ENCODE assay signal across 7 cellular contexts in the genomic region with DNA sequence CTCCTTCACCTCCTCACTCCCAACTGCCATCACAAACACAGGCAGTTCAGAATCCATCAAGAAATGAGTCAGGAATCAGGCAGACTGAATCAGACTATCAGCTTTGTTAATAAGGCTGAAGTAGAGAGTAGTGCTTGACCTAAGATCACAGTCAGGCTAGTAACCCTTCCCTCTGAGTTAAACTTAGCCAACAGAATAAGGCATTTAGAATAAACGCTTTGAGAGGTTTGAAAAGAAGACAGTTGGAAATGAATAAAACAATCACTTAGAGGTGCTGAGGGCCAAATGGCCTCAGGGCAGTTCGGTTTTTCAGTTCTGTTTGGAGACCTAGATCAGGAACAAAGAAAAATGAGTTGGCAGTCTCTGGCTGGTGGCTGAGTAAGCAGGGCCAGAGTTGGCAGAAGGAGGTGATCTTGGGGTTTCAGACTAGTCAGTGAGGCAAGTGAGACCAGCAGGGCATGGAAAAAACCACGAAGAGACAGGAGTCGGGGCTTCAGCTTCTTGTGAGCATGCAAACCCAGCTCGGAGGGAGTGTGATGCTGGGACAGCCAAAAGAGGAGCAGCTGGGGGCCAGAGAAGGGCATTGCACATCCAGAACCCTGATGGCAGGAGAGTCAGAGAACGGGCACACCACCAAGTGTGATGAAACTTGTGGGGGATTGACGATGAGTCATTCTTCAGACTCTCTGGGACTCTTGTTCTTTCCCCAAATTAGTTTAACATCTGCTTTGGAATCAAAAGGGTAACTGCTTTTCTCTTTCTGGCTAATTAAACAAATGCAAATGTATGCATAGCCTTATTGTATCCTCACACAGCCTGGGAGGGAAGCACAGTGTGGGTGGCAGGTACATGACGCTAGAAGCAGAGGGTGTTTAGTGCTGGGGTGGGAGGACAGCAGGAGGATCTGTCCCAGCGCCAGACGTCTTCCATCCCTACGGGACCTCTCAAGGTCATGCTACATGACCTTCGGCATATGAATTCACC. TPM values are rescaled to one million over a fixed set of nuclear protein-coding genes. Genes with fewer than 3 reads are reported as not detected.
DNase-seq lines count a peak whose midpoint lies in the region; ATAC-seq and TF ChIP-seq lines count a peak whose summit lies in the region.

No MANE protein-coding gene starts in this region.

- no peaks in the 10 kb centered on the region for H3K9me3 Mint-ChIP-seq in osteocyte (ENCODE audit: unreplicated experiment)
- no peaks in the 10 kb centered on the region for H3K9me3 Mint-ChIP-seq in Caco-2 (ENCODE audit: unreplicated experiment)

- H3K4me1 ChIP-seq in RWPE2 (ENCODE audit: insufficient read depth, poor library complexity, severe bottlenecking) (peaks cover 36% of the 10 kb centered on the region), Caco-2 (no peaks in the 10 kb centered on the region)

- no peak for TF ChIP-seq POLR2A in GM18505 (IDR thresholded peaks at IDR 0.05; ENCODE audit: borderline replicate concordance, extremely low read depth, insufficient read depth, insufficient read length)

- no peaks in the 10 kb centered on the region for H3K36me3 ChIP-seq in RWPE2 (ENCODE audit: low read depth)
- H3K36me3 ChIP-seq in Caco-2 (ENCODE audit: control insufficient read depth, insufficient read depth, low read length) = no peaks in the 10 kb centered on the region

- DNase-seq in RWPE2 (ENCODE audit: low spot score) (peak; percentile 78), epithelial cell of proximal tubule (ENCODE audit: low read depth) (peak; percentile 79), osteocyte (ENCODE audit: extremely low spot score, unreplicated experiment) (peak; percentile 64), Caco-2 (no peak)

- H3K27me3 Mint-ChIP-seq in osteocyte (ENCODE audit: unreplicated experiment) = peaks cover 13% of the 10 kb centered on the region
- peaks cover 7% of the 10 kb centered on the region for H3K27me3 Mint-ChIP-seq in Caco-2 (ENCODE audit: insufficient read depth, unreplicated experiment)

- no peak overlapping the region for H3K4me3 ChIP-seq in RWPE2 (ENCODE audit: severe bottlenecking)
- H3K4me3 ChIP-seq in epithelial cell of proximal tubule (ENCODE audit: low read depth, low read length) = no peak overlapping the region
- no peak overlapping the region for H3K4me3 ChIP-seq in Caco-2 (ENCODE audit: low read depth, low read length)

- H3K27ac ChIP-seq in RWPE2 (ENCODE audit: poor library complexity, severe bottlenecking) = peak overlapping the region; percentile 87

- H3K27ac Mint-ChIP-seq in osteocyte (ENCODE audit: unreplicated experiment) (no peak overlapping the region), Caco-2 (ENCODE audit: unreplicated experiment) (no peak overlapping the region)

- H3K27me3 ChIP-seq in RWPE2 (ENCODE audit: insufficient read depth, poor library complexity, severe bottlenecking) (no peaks in the 10 kb centered on the region), Caco-2 (replicated peaks; ENCODE audit: control insufficient read depth, insufficient read depth, low read length) (no peaks in the 10 kb centered on the region)

- POLR2A ChIA-PET in Caco-2 (lab: Charles Lee) = no interaction called here

- H3K9me3 ChIP-seq in RWPE2 (ENCODE audit: severe bottlenecking) = no peaks in the 10 kb centered on the region
- H3K9me3 ChIP-seq in Caco-2 = no peaks in the 10 kb centered on the region

- TF ChIP-seq CTCF in RWPE2 (IDR thresholded peaks at IDR 0.05; ENCODE audit: poor library complexity, severe bottlenecking) (no peak), epithelial cell of proximal tubule (conservative IDR thresholded peaks at IDR 0.05; ENCODE audit: low read depth, low read length) (no peak), osteocyte (IDR thresholded peaks at IDR 0.05) (no peak), Caco-2 (IDR thresholded peaks at IDR 0.05; ENCODE audit: insufficient read depth in 1 of 2, low read depth in 1 of 2, low read length in 1 of 2, severe bottlenecking in 1 of 2, unreplicated experiment in 1 of 2) (no peak)

- H3K4me1 Mint-ChIP-seq in osteocyte (ENCODE audit: unreplicated experiment) (peaks cover 7% of the 10 kb centered on the region), Caco-2 (ENCODE audit: low read depth, unreplicated experiment) (no peaks in the 10 kb centered on the region)

- CTCF ChIA-PET in Caco-2 (lab: Charles Lee) = no interaction called here

- H3K4me3 Mint-ChIP-seq in osteocyte (ENCODE audit: unreplicated experiment) (no peak overlapping the region), Caco-2 (ENCODE audit: unreplicated experiment) (no peak overlapping the region)

- intact Hi-C loops in Caco-2 (cut with micrococcal nuclease; ENCODE audit: unreplicated experiment) = no loop called here

- ATAC-seq in GM18505 (IDR thresholded peaks at IDR 0.05; ENCODE audit: unreplicated experiment) = peak; percentile 46
- ATAC-seq in HG02678 (IDR thresholded peaks at IDR 0.05; ENCODE audit: unreplicated experiment) = peak; percentile 58
- ATAC-seq in RWPE2 (ENCODE audit: low read depth) = peak; percentile 77
- ATAC-seq in HG03457 (IDR thresholded peaks at IDR 0.05; ENCODE audit: unreplicated experiment) = no peak

- BruUV-seq in Caco-2 (replicated peaks; lab: Mats Ljungman, UMichigan) = no TSS peak

- H3K36me3 Mint-ChIP-seq in osteocyte (ENCODE audit: unreplicated experiment) (no peaks in the 10 kb centered on the region), Caco-2 (ENCODE audit: insufficient read depth, unreplicated experiment) (no peaks in the 10 kb centered on the region)

RNA-seq across cellular contexts. Expression of gene SPECC1, which starts 54.8 kb away (rescaled TPM):
- total RNA-seq in epithelial cell of proximal tubule (39.3 and 47.0 TPM in 2 replicates), osteocyte (12.1 and 12.6 TPM in 2 replicates), Caco-2 (2022) (111 and 123 TPM in 2 replicates)

Comparison
In these comparisons a context has a peak if more than half of its experiments do, and no peak if none do; other contexts are left out.
1. DNase-seq: peak in RWPE2 (single experiment), epithelial cell of proximal tubule (single experiment) and osteocyte (single experiment); none in Caco-2 (0 of 2).